In the genomic region with DNA sequence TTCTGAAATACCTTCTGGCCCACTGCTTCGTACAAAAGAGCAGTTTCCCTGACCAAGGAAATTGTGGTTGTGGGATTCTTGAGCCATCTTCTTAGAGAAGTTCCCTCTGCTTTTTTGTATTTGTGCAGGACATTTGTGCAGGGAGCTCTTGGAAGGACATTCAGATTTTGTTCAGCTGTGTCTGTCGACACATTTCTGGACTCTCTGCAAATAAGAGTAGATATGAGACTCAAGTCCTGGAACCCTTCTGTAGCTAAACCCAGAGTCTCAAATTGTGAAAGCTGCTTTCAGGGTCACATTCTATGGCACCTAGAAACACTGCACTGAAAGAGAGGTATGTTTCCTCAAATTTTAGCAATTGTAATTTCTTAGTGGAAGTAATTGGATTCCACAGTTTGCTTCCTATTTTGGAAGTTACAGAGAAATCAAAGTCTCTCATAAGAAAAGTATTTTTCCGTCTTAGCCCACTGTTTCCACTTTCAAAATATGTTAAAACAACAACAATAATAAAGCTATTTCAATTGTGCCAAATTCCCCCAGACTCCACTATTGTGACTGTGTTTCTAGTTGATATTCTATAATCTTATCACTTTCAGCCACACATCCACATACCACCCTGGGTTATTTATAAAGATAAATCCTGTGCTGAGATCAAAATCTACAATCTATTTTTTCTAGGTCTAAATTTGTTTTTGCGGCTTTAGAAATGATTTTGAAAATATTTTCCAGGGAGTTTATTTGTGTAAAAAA, we compare ENCODE assay signal across 23 cellular contexts.
"Had no signal": no experiment of that assay in that cellular context is flagged by ENCODE, and none has a peak within 500 bp of the region (broad histone marks: within the 10 kb centered on the region; RNA-seq: fewer than 3 reads in every experiment).

No MANE protein-coding gene starts in this region.

- H3K4me1 Mint-ChIP-seq: activated naive CD8-positive, alpha-beta T cell treated with anti-CD3 and anti-CD28 coated beads, Interleukin-2, amount 10 ng/mL, durations not matched to agents 7 days and 5 days; stimulated activated naive B cell treated with anti-CD40 and anti-IgM and Interleukin-4, amounts not matched to agents 10 μg/mL and 1 μg/mL and 100 μg/mL, for 72 hours had no signal

- H3K4me3 Mint-ChIP-seq: activated CD4-positive, alpha-beta memory T cell treated with anti-CD3 and anti-CD28 coated beads for 36 hours; activated naive CD8-positive, alpha-beta T cell treated with anti-CD3 and anti-CD28 coated beads, Interleukin-2, amount 10 ng/mL, durations not matched to agents 7 days and 5 days; mesothelial cell of epicardium; naive thymus-derived CD8-positive, alpha-beta T cell; stimulated activated naive B cell treated with anti-CD40 and anti-IgM and Interleukin-4, amounts not matched to agents 10 μg/mL and 1 μg/mL and 100 μg/mL, for 72 hours; T-helper 1 cell treated with Interleukin-12 subunit alpha and Interleukin-12 subunit beta and Interleukin-4 antibody, amounts not matched to agents 30 μg/mL and 1 μg/mL, for 36 hours; type B pancreatic cell had no signal

- H3K36me3 Mint-ChIP-seq: type B pancreatic cell had no signal

- H3K27ac ChIP-seq: foreskin keratinocyte, lower lobe of right lung, psoas muscle, SJSA1 had no signal

- H3K36me3 ChIP-seq: lower lobe of right lung, sigmoid colon, SJSA1 had no signal

- H3K27me3 Mint-ChIP-seq: activated naive CD8-positive, alpha-beta T cell treated with anti-CD3 and anti-CD28 coated beads, Interleukin-2, amount 10 ng/mL, durations not matched to agents 7 days and 5 days; type B pancreatic cell had no signal

- H3K27ac Mint-ChIP-seq: activated CD4-positive, alpha-beta memory T cell treated with anti-CD3 and anti-CD28 coated beads for 36 hours; activated naive CD8-positive, alpha-beta T cell treated with anti-CD3 and anti-CD28 coated beads, Interleukin-2, amount 10 ng/mL, durations not matched to agents 7 days and 5 days; mesothelial cell of epicardium; naive thymus-derived CD8-positive, alpha-beta T cell; stimulated activated naive B cell treated with anti-CD40 and anti-IgM and Interleukin-4, amounts not matched to agents 10 μg/mL and 1 μg/mL and 100 μg/mL, for 72 hours; T-helper 1 cell treated with Interleukin-12 subunit alpha and Interleukin-12 subunit beta and Interleukin-4 antibody, amounts not matched to agents 30 μg/mL and 1 μg/mL, for 36 hours; type B pancreatic cell had no signal

- H3K4me1 ChIP-seq: psoas muscle had no signal

- DNase-seq: activated CD4-positive, alpha-beta memory T cell treated with anti-CD3 and anti-CD28 coated beads for 36 hours; activated CD4-positive, alpha-beta T cell treated with anti-CD3 and anti-CD28 coated beads for 4 hours; activated CD4-positive, CD25-positive, alpha-beta regulatory T cell; activated naive CD4-positive, alpha-beta T cell treated with Interleukin-2 at 50 U/mL for 16 hours; activated naive CD8-positive, alpha-beta T cell treated with anti-CD3 and anti-CD28 coated beads, Interleukin-2, amount 10 ng/mL, durations not matched to agents 7 days and 5 days; activated T-cell treated with anti-CD3 and anti-CD28 coated beads, Interleukin-2, amount 50 U/mL, for 48 hours; amniotic stem cell; cortex of kidney; foreskin keratinocyte; glutamatergic neuron; hypothalamus; lower lobe of right lung; naive thymus-derived CD8-positive, alpha-beta T cell; psoas muscle; sigmoid colon; stimulated activated CD4-positive, alpha-beta T cell treated with anti-CD3 and anti-CD28 coated beads, Interleukin-15, amount 100 ng/mL, for 24 hours; stimulated activated CD8-positive, alpha-beta memory T cell treated with anti-CD3 and anti-CD28 coated beads, Interleukin-4, amount 100 ng/mL, for 48 hours; stimulated activated naive B cell treated with anti-CD40 and anti-IgM and Interleukin-4, amounts not matched to agents 10 μg/mL and 1 μg/mL and 100 μg/mL, for 72 hours had no signal

- H3K4me3 ChIP-seq: lower lobe of right lung, psoas muscle, sigmoid colon, SJSA1, smooth muscle cell had no signal

- ATAC-seq: foreskin keratinocyte; lower lobe of right lung; naive thymus-derived CD8-positive, alpha-beta T cell; psoas muscle; stimulated activated naive B cell treated with anti-CD40 and anti-IgM and Interleukin-4, amounts not matched to agents 10 μg/mL and 1 μg/mL and 100 μg/mL, for 72 hours had no signal

- H3K9me3 ChIP-seq: SJSA1 had no signal

- H3K27me3 ChIP-seq: foreskin keratinocyte, SJSA1 had no signal
